Comparison of ENCODE assay signal across 9 cellular contexts in genomic region chr14:73713206-73713803, GRCh38. TPM values are rescaled to one million over a fixed set of nuclear protein-coding genes. Genes with fewer than 3 reads are reported as not detected.
DNase-seq lines count a peak whose midpoint lies in the region; ATAC-seq, FAIRE-seq and TF ChIP-seq lines count a peak whose summit lies in the region.
"Had no signal": no experiment of that assay in that cellular context is flagged by ENCODE, and none has a peak within 500 bp of the region (broad histone marks: within the 10 kb centered on the region; RNA-seq: fewer than 3 reads in every experiment).

No MANE protein-coding gene starts in this region.

- peaks cover 11% of the 10 kb centered on the region for H3K36me3 Mint-ChIP-seq in GM23338 (ENCODE audit: low read depth)
- peaks cover 42% of the 10 kb centered on the region for H3K36me3 Mint-ChIP-seq in activated T-helper 2 cell treated with anti-CD3 and anti-CD28 coated beads, Interferon-gamma antibody, Interleukin-2, Interleukin-4, amounts not matched to agents 10 μg/mL and 5 μg/mL and 100 μg/mL, durations not matched to agents 14 hours and 24 hours and 36 hours (ENCODE audit: low read depth)

- peaks cover 17% of the 10 kb centered on the region; the same call in 1 of the 2 replicates for H3F3A ChIP-seq in GM23338 (replicated peaks; ENCODE audit: low read depth)

- TF ChIP-seq EP300 in A549 (IDR thresholded peaks at IDR 0.05) = no peak

- peak in 1 of 2 experiments; percentile 44; a peak in 3 of 6 replicates for ATAC-seq in A549
- ATAC-seq in GM23338 = no peak; the same call in 2 of the 3 replicates
- peak; percentile 1 for ATAC-seq in stimulated activated naive CD8-positive, alpha-beta T cell treated with anti-CD3 and anti-CD28 coated beads, Interleukin-15, amount 100 ng/mL, for 72 hours
- no peak for ATAC-seq in GM21619 (IDR thresholded peaks at IDR 0.05; ENCODE audit: unreplicated experiment)
- ATAC-seq in HG03565 (IDR thresholded peaks at IDR 0.05; ENCODE audit: unreplicated experiment) = no peak

- H2AFZ ChIP-seq in GM23338 = peak overlapping the region; percentile 94; the same call in 1 of the 2 replicates

- H3K36me3 ChIP-seq in GM23338 (ENCODE audit: insufficient read depth) = no peaks in the 10 kb centered on the region

- no peaks in the 10 kb centered on the region for H3K9me3 ChIP-seq in A549

- peaks cover 19% of the 10 kb centered on the region for H3K4me1 ChIP-seq in A549
- H3K4me1 ChIP-seq in GM23338 (ENCODE audit: insufficient read depth) = peaks cover 32% of the 10 kb centered on the region

- POLR2A ChIA-PET in A549 (lab: Yijun Ruan, JAX) = interaction anchor here (1.3 to 1.6 kb wide), 2 partner anchors 10 to 139 kb away, joined by 4 to 29 read pairs; partner anchors contain the start of gene PTGR2

- H3K27ac ChIP-seq in A549 (peak overlapping the region; percentile 94 to 97), GM23338 (ENCODE audit: low read depth) (peak overlapping the region; percentile 69; the same call in 1 of the 2 replicates)

- TF ChIP-seq CTCF in A549 (IDR thresholded peaks at IDR 0.05) = no peak
- no peak for TF ChIP-seq CTCF in GM23338 (conservative IDR thresholded peaks at IDR 0.05; ENCODE audit: low read depth in 2 of 2)

- peak overlapping the region; percentile 97 for H3K27ac Mint-ChIP-seq in GM23338
- peak overlapping the region; percentile 92 for H3K27ac Mint-ChIP-seq in activated T-helper 2 cell treated with anti-CD3 and anti-CD28 coated beads, Interferon-gamma antibody, Interleukin-2, Interleukin-4, amounts not matched to agents 10 μg/mL and 5 μg/mL and 100 μg/mL, durations not matched to agents 14 hours and 24 hours and 36 hours
- H3K27ac Mint-ChIP-seq in stimulated activated naive CD8-positive, alpha-beta T cell treated with anti-CD3 and anti-CD28 coated beads, Interleukin-15, amount 100 ng/mL, for 72 hours = peak overlapping the region; percentile 96 to 98

- TF ChIP-seq POLR2A in A549 (IDR thresholded peaks at IDR 0.05; ENCODE audit: low read length) = no peak

- H3K79me2 ChIP-seq in GM23338 (replicated peaks; ENCODE audit: insufficient read depth) = peaks cover 34% of the 10 kb centered on the region

- peaks cover 18% of the 10 kb centered on the region; the same call in 1 of the 2 replicates for H3K27me3 ChIP-seq in GM23338 (ENCODE audit: insufficient read depth)

- CTCF ChIA-PET in A549 (lab: Yijun Ruan, JAX) = interaction anchor here (1.0 to 4.7 kb wide), 4 partner anchors 12 to 109 kb away, joined by 3 to 24 read pairs (median 4); no protein-coding TSS in a partner anchor

- H3K4me3 ChIP-seq in A549 (peak overlapping the region; percentile 73), GM23338 (peak overlapping the region; percentile 97)

- H3K27me3 Mint-ChIP-seq in GM23338 (ENCODE audit: insufficient read depth, low read depth, poor library complexity) = peaks cover 24% of the 10 kb centered on the region
- H3K27me3 Mint-ChIP-seq in activated T-helper 2 cell treated with anti-CD3 and anti-CD28 coated beads, Interferon-gamma antibody, Interleukin-2, Interleukin-4, amounts not matched to agents 10 μg/mL and 5 μg/mL and 100 μg/mL, durations not matched to agents 14 hours and 24 hours and 36 hours (ENCODE audit: low read depth) = no peaks in the 10 kb centered on the region
- no peaks in the 10 kb centered on the region for H3K27me3 Mint-ChIP-seq in stimulated activated naive CD8-positive, alpha-beta T cell treated with anti-CD3 and anti-CD28 coated beads, Interleukin-15, amount 100 ng/mL, for 72 hours

- no peak for FAIRE-seq in A549 (lab: Jason Lieb, UNC)
- FAIRE-seq: islet of Langerhans had no signal

- intact Hi-C loops in activated T-helper 2 cell treated with anti-CD3 and anti-CD28 coated beads, Interferon-gamma antibody, Interleukin-2, Interleukin-4, amounts not matched to agents 10 μg/mL and 5 μg/mL and 100 μg/mL, durations not matched to agents 14 hours and 24 hours and 36 hours (cut with micrococcal nuclease) = loop anchor here (1.0 to 10.0 kb wide), 8 partner anchors 17 to 659 kb away; partner anchors contain the start of genes BBOF1, ENTPD5 and RBM25

- WGBS in A549 (ENCODE audit: missing lambda C conversion rate) = 18% methylated on average over 19 of the region's 21 CpGs

- peak overlapping the region; percentile 93 for H3K4me3 Mint-ChIP-seq in GM23338
- H3K4me3 Mint-ChIP-seq in activated T-helper 2 cell treated with anti-CD3 and anti-CD28 coated beads, Interferon-gamma antibody, Interleukin-2, Interleukin-4, amounts not matched to agents 10 μg/mL and 5 μg/mL and 100 μg/mL, durations not matched to agents 14 hours and 24 hours and 36 hours (ENCODE audit: low read depth) = peak overlapping the region; percentile 86
- peak overlapping the region; percentile 96 to 100 for H3K4me3 Mint-ChIP-seq in stimulated activated naive CD8-positive, alpha-beta T cell treated with anti-CD3 and anti-CD28 coated beads, Interleukin-15, amount 100 ng/mL, for 72 hours

- H4K20me1 ChIP-seq in GM23338 (replicated peaks; ENCODE audit: insufficient read depth) = peaks cover 23% of the 10 kb centered on the region

- H3K9me3 Mint-ChIP-seq in GM23338 = no peaks in the 10 kb centered on the region; the same call in 2 of the 3 replicates
- H3K9me3 Mint-ChIP-seq in activated T-helper 2 cell treated with anti-CD3 and anti-CD28 coated beads, Interferon-gamma antibody, Interleukin-2, Interleukin-4, amounts not matched to agents 10 μg/mL and 5 μg/mL and 100 μg/mL, durations not matched to agents 14 hours and 24 hours and 36 hours = no peaks in the 10 kb centered on the region
- no peaks in the 10 kb centered on the region for H3K9me3 Mint-ChIP-seq in stimulated activated naive CD8-positive, alpha-beta T cell treated with anti-CD3 and anti-CD28 coated beads, Interleukin-15, amount 100 ng/mL, for 72 hours

- H3K9me2 ChIP-seq in GM23338 (ENCODE audit: insufficient read depth) = no peaks in the 10 kb centered on the region

- H3K4me2 ChIP-seq in A549 (peak overlapping the region; percentile 87), GM23338 (peak overlapping the region; percentile 100)

- peaks cover 32% of the 10 kb centered on the region for H3K4me1 Mint-ChIP-seq in GM23338
- H3K4me1 Mint-ChIP-seq in activated T-helper 2 cell treated with anti-CD3 and anti-CD28 coated beads, Interferon-gamma antibody, Interleukin-2, Interleukin-4, amounts not matched to agents 10 μg/mL and 5 μg/mL and 100 μg/mL, durations not matched to agents 14 hours and 24 hours and 36 hours (ENCODE audit: low read depth) = peaks cover 16% of the 10 kb centered on the region
- peaks cover 22% of the 10 kb centered on the region for H3K4me1 Mint-ChIP-seq in stimulated activated naive CD8-positive, alpha-beta T cell treated with anti-CD3 and anti-CD28 coated beads, Interleukin-15, amount 100 ng/mL, for 72 hours

- TF ChIP-seq RAD21 in A549 (conservative IDR thresholded peaks at IDR 0.05 in 1 of 2, IDR thresholded peaks at IDR 0.05 in 1 of 2) = no peak

- DNase-seq in A549 (ENCODE audit: low read depth in 1 of 2, low spot score in 1 of 2) (peak in 1 of 2 experiments; percentile 36), GM23338 (ENCODE audit: low spot score) (no peak), iPS-NIHi7 (ENCODE audit: extremely low spot score) (peak; percentile 23), NCI-H69 (lab: John Stamatoyannopoulos, UW) (no peak)
- no peak for DNase-seq in activated T-helper 2 cell treated with anti-CD3 and anti-CD28 coated beads, Interferon-gamma antibody, Interleukin-2, Interleukin-4, amounts not matched to agents 10 μg/mL and 5 μg/mL and 100 μg/mL, durations not matched to agents 14 hours and 24 hours and 36 hours (ENCODE audit: low spot score)
- peak in 1 of 2 donors; percentile 15 for DNase-seq in stimulated activated naive CD8-positive, alpha-beta T cell treated with anti-CD3 and anti-CD28 coated beads, Interleukin-15, amount 100 ng/mL, for 72 hours

TF ChIP-seq in A549, 52 proteins besides CTCF, POLR2A, EP300 and RAD21 (continues in another document):
- TF ChIP-seq ELK1 (IDR thresholded peaks at IDR 0.05; ENCODE audit: low read depth, low read length) = no peak
- TF ChIP-seq CBX8 (IDR thresholded peaks at IDR 0.05) = no peak
- no peak for TF ChIP-seq ESRRA (IDR thresholded peaks at IDR 0.05; ENCODE audit: borderline replicate concordance, low read length)

TF ChIP-seq in GM23338, 12 proteins besides CTCF, POLR2A, EP300 and RAD21 (continues in another document):
- TF ChIP-seq, protein P1, sequence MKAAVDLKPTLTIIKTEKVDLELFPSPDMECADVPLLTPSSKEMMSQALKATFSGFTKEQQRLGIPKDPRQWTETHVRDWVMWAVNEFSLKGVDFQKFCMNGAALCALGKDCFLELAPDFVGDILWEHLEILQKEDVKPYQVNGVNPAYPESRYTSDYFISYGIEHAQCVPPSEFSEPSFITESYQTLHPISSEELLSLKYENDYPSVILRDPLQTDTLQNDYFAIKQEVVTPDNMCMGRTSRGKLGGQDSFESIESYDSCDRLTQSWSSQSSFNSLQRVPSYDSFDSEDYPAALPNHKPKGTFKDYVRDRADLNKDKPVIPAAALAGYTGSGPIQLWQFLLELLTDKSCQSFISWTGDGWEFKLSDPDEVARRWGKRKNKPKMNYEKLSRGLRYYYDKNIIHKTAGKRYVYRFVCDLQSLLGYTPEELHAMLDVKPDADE (IDR thresholded peaks at IDR 0.05) = no peak
- TF ChIP-seq EZH2phosphoT487 (IDR thresholded peaks at IDR 0.05; ENCODE audit: unreplicated experiment) = no peak
- no peak for TF ChIP-seq ZNF331 (CRISPR knock-in tag; IDR thresholded peaks at IDR 0.05; ENCODE audit: low read depth)
- no peak for TF ChIP-seq CREB1 (CRISPR knock-in tag; IDR thresholded peaks at IDR 0.05; ENCODE audit: low read depth)
- TF ChIP-seq ZNF114 (CRISPR knock-in tag; IDR thresholded peaks at IDR 0.05) = no peak
- no peak for TF ChIP-seq POLR2AphosphoS5 (IDR thresholded peaks at IDR 0.05; ENCODE audit: low read depth)
- no peak for TF ChIP-seq EZH2 (IDR thresholded peaks at IDR 0.05; ENCODE audit: low read depth, unreplicated experiment)

RNA-seq across cellular contexts. Expression of gene PNMA1, which starts 0.9 kb away (rescaled TPM):
- polyA plus RNA-seq in A549 (2011; rRNA removed) = 20.8 and 21.2 TPM in 2 replicates
- 25.0 and 27.8 TPM in 2 replicates for polyA plus RNA-seq in A549 (2012; cell fraction: cytosol; rRNA removed)
- 28.3 and 29.6 TPM in 2 replicates for polyA plus RNA-seq in A549 (2012; cell fraction: nucleus; rRNA removed)
- 43.4 to 49.8 TPM (median 47.3 TPM) in 3 replicates for polyA plus RNA-seq in A549 (2017; fragmentation: RNase III; extraction: RNeasy Plus Mini Kit Qiagen cat#74134 plus additional on column Dnase treatment)
- 6.2 and 10.5 TPM in 2 replicates for polyA minus RNA-seq in A549 (2011; rRNA and poly(A)+ RNA removed)
- 32.9 and 35.6 TPM in 2 replicates for total RNA-seq in GM23338 (2014; rRNA removed; shearing (Covaris generic))
- polyA plus RNA-seq in GM23338 (2016; fragmentation: Nextera tagmentation; extraction: Ambion mirVana) = 18.2 and 19.6 TPM in 2 replicates
- total RNA-seq in activated T-helper 2 cell treated with anti-CD3 and anti-CD28 coated beads, Interferon-gamma antibody, Interleukin-2, Interleukin-4, amounts not matched to agents 10 μg/mL and 5 μg/mL and 100 μg/mL, durations not matched to agents 14 hours and 24 hours and 36 hours = 30.1 and 32.1 TPM in 2 replicates
